Comparison of ENCODE assay signal across 21 cellular contexts in the genomic region with DNA sequence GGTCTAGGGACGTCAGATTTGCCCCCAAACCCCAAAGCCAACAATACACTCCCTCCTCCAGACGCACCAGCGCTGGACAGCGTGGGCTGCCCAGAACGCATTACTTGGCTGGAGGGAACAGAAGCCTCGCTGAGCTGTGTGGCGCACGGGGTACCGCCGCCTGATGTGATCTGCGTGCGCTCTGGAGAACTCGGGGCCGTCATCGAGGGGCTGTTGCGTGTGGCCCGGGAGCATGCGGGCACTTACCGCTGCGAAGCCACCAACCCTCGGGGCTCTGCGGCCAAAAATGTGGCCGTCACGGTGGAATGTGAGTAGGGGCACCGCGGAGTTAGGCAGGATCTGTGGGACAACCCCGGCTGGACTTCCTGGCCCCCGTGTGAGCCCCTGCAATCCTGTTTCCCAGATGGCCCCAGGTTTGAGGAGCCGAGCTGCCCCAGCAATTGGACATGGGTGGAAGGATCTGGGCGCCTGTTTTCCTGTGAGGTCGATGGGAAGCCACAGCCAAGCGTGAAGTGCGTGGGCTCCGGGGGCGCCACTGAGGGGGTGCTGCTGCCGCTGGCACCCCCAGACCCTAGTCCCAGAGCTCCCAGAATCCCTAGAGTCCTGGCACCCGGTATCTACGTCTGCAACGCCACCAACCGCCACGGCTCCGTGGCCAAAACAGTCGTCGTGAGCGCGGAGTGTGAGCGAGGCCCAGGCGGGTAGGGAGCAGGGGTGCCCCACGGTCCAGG. TPM values are rescaled to one million over a fixed set of nuclear protein-coding genes. Genes with fewer than 3 reads are reported as not detected.
DNase-seq lines count a peak whose midpoint lies in the region; ATAC-seq, FAIRE-seq and TF ChIP-seq lines count a peak whose summit lies in the region.
"Had no signal": no experiment of that assay in that cellular context is flagged by ENCODE, and none has a peak within 500 bp of the region (broad histone marks: within the 10 kb centered on the region; RNA-seq: fewer than 3 reads in every experiment).

No MANE protein-coding gene starts in this region.

- H3K4me3 Mint-ChIP-seq in MCF 10A (ENCODE audit: unreplicated experiment): no peak overlapping the region
- H3K4me3 Mint-ChIP-seq in WTC11: peak overlapping the region; percentile 82
- H3K4me3 Mint-ChIP-seq in memory B cell: no peak overlapping the region
- no peak overlapping the region for H3K4me3 Mint-ChIP-seq in type B pancreatic cell

- H3K4me3 ChIP-seq in breast epithelium (peak overlapping the region in 2 of 3 donors; percentile 54 to 72), small intestine (ENCODE audit: low read depth in 1 of 2, low read length in 2 of 2) (no peak overlapping the region)
- H3K4me3 ChIP-seq: cardiac muscle cell, GM23248 had no signal

- H3K27me3 Mint-ChIP-seq in MCF 10A (ENCODE audit: insufficient read depth, unreplicated experiment) (no peaks in the 10 kb centered on the region), WTC11 (ENCODE audit: low read depth) (peaks cover 97% of the 10 kb centered on the region), memory B cell (peaks cover 22% of the 10 kb centered on the region), type B pancreatic cell (peaks cover 86% of the 10 kb centered on the region)

- intact Hi-C loops in breast epithelium (cut with DNase I; ENCODE audit: low total_unique reads) (no loop called here), MCF 10A (cut with micrococcal nuclease) (no loop called here)

- CTCF ChIA-PET in MCF 10A (lab: Yijun Ruan, JAX) (no interaction called here), WTC11 (lab: Charles Lee) (interaction anchor here (0.6 to 9.0 kb wide), 5 partner anchors 13 to 122 kb away, joined by 3 to 180 read pairs (median 7); a partner anchor contains a TSS)

- H3K36me3 Mint-ChIP-seq in MCF 10A (ENCODE audit: insufficient read depth, unreplicated experiment) (peaks cover 17% of the 10 kb centered on the region), WTC11 (no peaks in the 10 kb centered on the region), memory B cell (no peaks in the 10 kb centered on the region), type B pancreatic cell (no peaks in the 10 kb centered on the region)

- BruUV-seq in MCF 10A (replicated peaks; lab: Mats Ljungman, UMichigan): no TSS peak

- no peak for FAIRE-seq in small intestine (lab: Jason Lieb, UNC)
- FAIRE-seq: HTR-8/SVneo had no signal

- in situ Hi-C loops in GM13977 (cut with MboI; ENCODE audit: low pct_unique_long_range_greater_than_20kb, low sequenced_read_pairs, unreplicated experiment): no loop called here

- WGBS in small intestine, 3 donors: 18 to 30% (median 26%) methylated on average over 48 to 49 of the region's 49 CpGs

- H3K27ac ChIP-seq in breast epithelium: no peak overlapping the region
- no peak overlapping the region for H3K27ac ChIP-seq in small intestine (ENCODE audit: low read depth in 1 of 2, low read length in 1 of 2)
- H3K27ac ChIP-seq: cardiac muscle cell, gastroesophageal sphincter, GM23248, skin epidermis, vagina had no signal

- no peak for TF ChIP-seq POLR2A in breast epithelium (IDR thresholded peaks at IDR 0.05)

- H3K9me3 ChIP-seq in breast epithelium: no peaks in the 10 kb centered on the region
- H3K9me3 ChIP-seq in small intestine (ENCODE audit: control insufficient read depth, low read depth): no peaks in the 10 kb centered on the region
- H3K9me3 ChIP-seq: gastroesophageal sphincter, vagina had no signal

- no peak for ATAC-seq in WTC11
- ATAC-seq in memory B cell (ENCODE audit: low read depth): no peak
- ATAC-seq: gastroesophageal sphincter had no signal

- peaks cover 24 to 77% of the 10 kb centered on the region in 2 donors for H3K27me3 ChIP-seq in breast epithelium
- peaks cover 4 to 45% of the 10 kb centered on the region in 2 donors for H3K27me3 ChIP-seq in small intestine (ENCODE audit: control insufficient read depth in 2 of 2, insufficient read depth in 2 of 2, low read length in 2 of 2)

- H3K36me3 ChIP-seq in breast epithelium: no peaks in the 10 kb centered on the region
- H3K36me3 ChIP-seq in small intestine (ENCODE audit: control insufficient read depth in 2 of 2, insufficient read depth in 2 of 2, low read length in 2 of 2): no peaks in the 10 kb centered on the region
- H3K36me3 ChIP-seq: cardiac muscle cell, gastroesophageal sphincter, vagina had no signal

- H3K4me1 Mint-ChIP-seq in MCF 10A (ENCODE audit: insufficient read depth, unreplicated experiment) (peaks cover 11% of the 10 kb centered on the region), WTC11 (peaks cover 29% of the 10 kb centered on the region), memory B cell (peaks cover 31% of the 10 kb centered on the region), type B pancreatic cell (ENCODE audit: unreplicated experiment) (peaks cover 22% of the 10 kb centered on the region)

- no peaks in the 10 kb centered on the region for H3K9me3 Mint-ChIP-seq in MCF 10A (ENCODE audit: unreplicated experiment)
- no peaks in the 10 kb centered on the region for H3K9me3 Mint-ChIP-seq in WTC11
- no peaks in the 10 kb centered on the region for H3K9me3 Mint-ChIP-seq in memory B cell
- no peaks in the 10 kb centered on the region for H3K9me3 Mint-ChIP-seq in type B pancreatic cell

- DNase-seq in breast epithelium (ENCODE audit: low spot score in 2 of 2) (no peak), MCF 10A (ENCODE audit: unreplicated experiment) (no peak), WTC11 (ENCODE audit: low spot score) (no peak), memory B cell (ENCODE audit: low spot score in 2 of 2) (no peak), type B pancreatic cell (ENCODE audit: extremely low spot score, unreplicated experiment) (no peak), GM13977 (ENCODE audit: low spot score) (no peak), small intestine (no peak)
- no peak for DNase-seq in activated CD4-positive, alpha-beta T cell treated with anti-CD3 and anti-CD28 coated beads for 1 hour
- DNase-seq: DND-41; NCI-H1417 treated with DMSO at 0.1 percent for 48 hours; NCI-H524 treated with DMSO at 0.1 percent for 48 hours; stimulated activated CD4-positive, alpha-beta T cell treated with anti-CD3 and anti-CD28 coated beads, Interleukin-2, amount 100 ng/mL, for 48 hours; substantia nigra; SW 1271 had no signal

- TF ChIP-seq CTCF in breast epithelium (IDR thresholded peaks at IDR 0.05) (no peak), MCF 10A (IDR thresholded peaks at IDR 0.05; ENCODE audit: unreplicated experiment) (no peak), WTC11 (IDR thresholded peaks at IDR 0.05) (no peak), type B pancreatic cell (conservative IDR thresholded peaks at IDR 0.05) (no peak), GM13977 (IDR thresholded peaks at IDR 0.05; ENCODE audit: extremely low read depth, insufficient read depth, missing control alignments) (no peak)

- H3K27ac Mint-ChIP-seq in MCF 10A (ENCODE audit: low read depth, unreplicated experiment) (no peak overlapping the region), WTC11 (no peak overlapping the region), memory B cell (peak overlapping the region; percentile 68), type B pancreatic cell (peak overlapping the region; percentile 66)
- H3K27ac Mint-ChIP-seq: progenitor cell of endocrine pancreas had no signal

- H3K4me1 ChIP-seq in breast epithelium (peaks cover 27 to 33% of the 10 kb centered on the region in 2 donors), small intestine (ENCODE audit: control insufficient read depth in 2 of 2, insufficient read depth in 1 of 2, low read depth in 1 of 2, low read length in 1 of 2) (peaks cover 0 to 8% of the 10 kb centered on the region in 2 donors)

- POLR2A ChIA-PET in MCF 10A (lab: Yijun Ruan, JAX) (no interaction called here), WTC11 (lab: Charles Lee) (no interaction called here)

TF ChIP-seq in WTC11, 78 proteins besides CTCF, POLR2A, EP300 and RAD21:
- no peak for TF ChIP-seq NFYB (CRISPR knock-in tag; conservative IDR thresholded peaks at IDR 0.05; ENCODE audit: low read depth)
- TF ChIP-seq, protein P1, sequence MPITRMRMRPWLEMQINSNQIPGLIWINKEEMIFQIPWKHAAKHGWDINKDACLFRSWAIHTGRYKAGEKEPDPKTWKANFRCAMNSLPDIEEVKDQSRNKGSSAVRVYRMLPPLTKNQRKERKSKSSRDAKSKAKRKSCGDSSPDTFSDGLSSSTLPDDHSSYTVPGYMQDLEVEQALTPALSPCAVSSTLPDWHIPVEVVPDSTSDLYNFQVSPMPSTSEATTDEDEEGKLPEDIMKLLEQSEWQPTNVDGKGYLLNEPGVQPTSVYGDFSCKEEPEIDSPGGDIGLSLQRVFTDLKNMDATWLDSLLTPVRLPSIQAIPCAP (CRISPR knock-in tag; IDR thresholded peaks at IDR 0.05): 0 out of 2 replicates have a peak, but pooled peaks have one; percentile 43
- no peak for TF ChIP-seq SP1 (CRISPR knock-in tag; conservative IDR thresholded peaks at IDR 0.05)
- 0 out of 2 replicates have a peak, but pooled peaks have one; percentile 25 for TF ChIP-seq NR2C2 (CRISPR knock-in tag; IDR thresholded peaks at IDR 0.05)
- TF ChIP-seq NFE2L1 (CRISPR knock-in tag; IDR thresholded peaks at IDR 0.05): no peak
TF ChIP-seq in WTC11: peak in this region for 2.

RNA-seq across cellular contexts. Expression of a gene that starts 4.0 kb away (rescaled TPM):
- 1 to 10 TPM in 2 of 3 donors, under 1 TPM in 1; 0.64 to 1.8 (median 1.3) TPM for total RNA-seq in breast epithelium
- 4.7 and 7.7 TPM in 2 replicates for total RNA-seq in MCF 10A (2022)
- 7.3 to 8.1 TPM (median 8.0 TPM) in 3 replicates for total RNA-seq in WTC11 (2021)
- total RNA-seq in type B pancreatic cell (ENCODE audit: low replicate concordance): 2.3 and 3.8 TPM in 2 replicates
- under 1 TPM in 2 of 3 donors, not detected in 1; 0.52 to 0.54 TPM for polyA plus RNA-seq in small intestine
- total RNA-seq: progenitor cell of endocrine pancreas had no signal

RNA-seq across cellular contexts. Expression of a gene that starts 7.0 kb away (rescaled TPM):
- total RNA-seq in breast epithelium (1 to 10 TPM in 2 of 3 donors, not detected in 1; 1.1 to 1.6 TPM), MCF 10A (2022) (not detected in 2 replicates), WTC11 (2021) (2.0 to 3.7 TPM (median 3.1 TPM) in 3 replicates), type B pancreatic cell (ENCODE audit: low replicate concordance) (2.8 and 5.3 TPM in 2 replicates)
- under 1 TPM in 2 of 3 donors, not detected in 1; 0.54 to 0.58 TPM for polyA plus RNA-seq in small intestine
- total RNA-seq: progenitor cell of endocrine pancreas, vagina had no signal

RNA-seq across cellular contexts. Expression of a gene that starts 15.8 kb away (rescaled TPM):
- total RNA-seq in breast epithelium: 1 to 10 TPM; 1.3 to 4.4 (median 3.3) TPM
- 3.8 and 4.9 TPM in 2 replicates for total RNA-seq in MCF 10A (2022)
- 5.9 to 8.9 TPM (median 7.7 TPM) in 3 replicates for total RNA-seq in WTC11 (2021)
- 5.5 and 17.0 TPM in 2 replicates for total RNA-seq in type B pancreatic cell (ENCODE audit: low replicate concordance)
- polyA plus RNA-seq in small intestine: 1 to 10 TPM; 6.4 to 9.5 (median 8.9) TPM

RNA-seq across cellular contexts. Expression of a gene that starts 22.0 kb away (rescaled TPM):
- total RNA-seq in breast epithelium: 10 to 100 TPM; 14.7 to 19.9 (median 15.7) TPM
- total RNA-seq in MCF 10A (2022): 30.2 and 30.3 TPM in 2 replicates
- 26.2 to 27.0 TPM (median 26.6 TPM) in 3 replicates for total RNA-seq in WTC11 (2021)
- total RNA-seq in type B pancreatic cell (ENCODE audit: low replicate concordance): 18.8 and 23.3 TPM in 2 replicates
- polyA plus RNA-seq in small intestine: 10 to 100 TPM; 15.1 to 22.9 (median 19.9) TPM

RNA-seq across cellular contexts. Expression of a gene that starts 22.9 kb away (rescaled TPM):
- 10 to 100 TPM; 20.6 to 52.2 (median 20.8) TPM for total RNA-seq in breast epithelium
- total RNA-seq in MCF 10A (2022): 3.3 and 4.6 TPM in 2 replicates
- total RNA-seq in WTC11 (2021): 3.8 to 5.4 TPM (median 4.8 TPM) in 3 replicates
- total RNA-seq in type B pancreatic cell (ENCODE audit: low replicate concordance): 3.3 and 3.6 TPM in 2 replicates
- 10 to 100 TPM in 1 of 3 donors, 1 to 10 TPM in 2; 1.6 to 18.2 (median 4.9) TPM for polyA plus RNA-seq in small intestine

Comparison
In these comparisons a context has a peak if more than half of its experiments do, and no peak if none do; other contexts are left out.
1. H3K4me3 ChIP-seq: peak in breast epithelium (2 of 3); none in small intestine (0 of 2).
2. H3K27ac Mint-ChIP-seq: peak in memory B cell (single experiment) and type B pancreatic cell (single experiment); none in MCF 10A (single experiment) and WTC11 (single experiment).